In the genomic region with DNA sequence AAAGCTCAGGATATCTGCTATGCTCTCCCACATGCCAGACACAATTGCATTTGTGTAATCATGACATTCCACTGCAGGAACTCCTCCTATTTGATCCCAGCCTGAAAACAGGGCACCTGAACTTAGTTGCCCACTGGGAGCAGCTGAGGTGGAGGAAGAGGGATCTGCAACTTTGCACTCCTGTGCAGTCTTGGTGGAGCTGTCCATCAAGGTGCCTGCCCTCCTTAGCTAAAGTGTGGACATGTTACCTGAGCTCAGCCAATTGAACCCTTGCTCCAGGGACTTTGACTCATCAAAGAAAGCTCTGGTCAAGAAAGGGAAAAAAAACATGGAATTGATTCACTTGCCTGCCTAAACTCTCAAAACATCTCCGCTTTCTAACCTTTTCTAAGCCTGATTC, we compare ENCODE assay signal across 22 cellular contexts.
"Had no signal": no experiment of that assay in that cellular context is flagged by ENCODE, and none has a peak within 500 bp of the region (broad histone marks: within the 10 kb centered on the region; RNA-seq: fewer than 3 reads in every experiment).

No MANE protein-coding gene starts in this region.

- H3K27me3 ChIP-seq: thyroid gland had no signal

- H3K36me3 ChIP-seq: neutrophil, thyroid gland had no signal

- ATAC-seq: left lobe of liver; mucosa of descending colon; natural killer cell treated with Interleukin-12 subunit alpha and Interleukin-12 subunit beta and Interleukin-15 and Interleukin-18, amount 100 ng/mL, for 72 hours; sciatic nerve; stimulated activated naive CD8-positive, alpha-beta T cell treated with anti-CD3 and anti-CD28 coated beads, Interleukin-15, amount 100 ng/mL, for 72 hours had no signal

- H3K27ac ChIP-seq: dorsolateral prefrontal cortex, neutrophil, parathyroid adenoma, thyroid gland had no signal

- FAIRE-seq: colon, frontal cortex, kidney had no signal

- H3K9me3 ChIP-seq: neutrophil, thyroid gland had no signal

- H3K4me1 ChIP-seq: parathyroid adenoma, thyroid gland had no signal

- DNase-seq: dorsolateral prefrontal cortex; effector CD4-positive, alpha-beta T cell; kidney; mucosa of descending colon; naive B cell; stimulated activated CD4-positive, alpha-beta T cell treated with anti-CD3 and anti-CD28 coated beads, Interleukin-12 subunit alpha, Interleukin-12 subunit beta, amount 100 ng/mL, for 4 hours; stimulated activated CD4-positive, alpha-beta T cell treated with anti-CD3 and anti-CD28 coated beads, Interleukin-1b, Interleukin-23, amount 100 ng/mL, for 48 hours; stimulated activated CD4-positive, alpha-beta T cell treated with anti-CD3 and anti-CD28 coated beads, Interleukin-4, amount 100 ng/mL, for 1 hour; stimulated activated CD8-positive, alpha-beta memory T cell treated with anti-CD3 and anti-CD28 coated beads, Interleukin-4, amount 100 ng/mL, for 48 hours; stimulated activated naive CD4-positive, alpha-beta T cell; stimulated activated naive CD8-positive, alpha-beta T cell treated with anti-CD3 and anti-CD28 coated beads, Interleukin-15, amount 100 ng/mL, for 72 hours; thyroid gland; trophoblast cell had no signal

- H3K4me3 ChIP-seq: dorsolateral prefrontal cortex, lung, mucosa of descending colon, smooth muscle cell, thyroid gland had no signal
